ENCODE assay signal across 8 cellular contexts in the genomic region with DNA sequence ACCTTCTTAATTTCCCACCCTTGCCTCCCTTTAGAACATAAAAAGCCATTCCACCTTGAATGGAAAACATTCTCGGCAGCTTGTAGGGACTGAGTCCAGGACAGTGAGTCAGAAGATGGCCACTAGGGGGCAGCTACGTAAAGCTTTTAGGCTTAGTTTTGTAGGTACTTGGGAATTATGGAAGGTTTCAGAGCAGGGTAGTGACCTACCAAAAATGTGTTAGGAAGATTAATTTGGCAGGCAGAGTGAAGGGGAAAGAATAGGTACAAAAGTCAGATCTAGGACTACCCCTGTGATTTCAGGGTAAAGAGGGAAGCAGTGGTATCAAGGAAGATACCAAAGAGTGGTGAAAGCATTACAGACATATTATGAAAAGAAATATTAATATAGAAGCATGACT.
DNase-seq lines count a peak whose midpoint lies in the region; ATAC-seq, FAIRE-seq and TF ChIP-seq lines count a peak whose summit lies in the region.

No MANE protein-coding gene starts in this region.

- H3K27me3 Mint-ChIP-seq in brain, result peaks cover 2% of the 10 kb centered on the region

- no peaks in the 10 kb centered on the region for H4K20me1 ChIP-seq in OCI-LY3 (ENCODE audit: insufficient read depth, low read length)

- peak; percentile 95 for TF ChIP-seq CTCF in OCI-LY3 (IDR thresholded peaks at IDR 0.05; ENCODE audit: low read depth, low read length)
- peak; percentile 69 to 75 for TF ChIP-seq CTCF in brain (conservative IDR thresholded peaks at IDR 0.05)
- peak; percentile 82 for TF ChIP-seq CTCF in kidney (IDR thresholded peaks at IDR 0.05; ENCODE audit: borderline replicate concordance, extremely low read depth, insufficient read depth)

- H3K4me1 ChIP-seq in OCI-LY3 (ENCODE audit: low read length) (0 out of 2 replicates have a peak, but pooled peaks cover 3% of the 10 kb centered on the region), kidney (ENCODE audit: control insufficient read depth in 1 of 2, insufficient read depth in 1 of 2, low read depth in 1 of 2, low read length in 2 of 2) (no peaks in the 10 kb centered on the region)

- peak; percentile 68 for DNase-seq in ELF-1 (ENCODE audit: low read depth, low spot score)
- DNase-seq in kidney, result no peak
- peak; percentile 30 for DNase-seq in stimulated activated CD4-positive, alpha-beta T cell treated with anti-CD3 and anti-CD28 coated beads, Interleukin-4, amount 100 ng/mL, for 24 hours
- DNase-seq in cerebellum (ENCODE audit: low spot score), result no peak

- no peak overlapping the region for H3K4me3 Mint-ChIP-seq in brain

- H3K36me3 Mint-ChIP-seq in brain, result peaks cover 4% of the 10 kb centered on the region

- FAIRE-seq in kidney (lab: Jason Lieb, UNC), result no peak

- peak overlapping the region in 2 of 5 experiments; percentile 3 to 38 for H3K27ac Mint-ChIP-seq in brain

- peaks cover 21% of the 10 kb centered on the region for H3K4me1 Mint-ChIP-seq in brain

- intact Hi-C loops in kidney (cut with DNase I), result no loop called here

- H3K9me3 ChIP-seq in OCI-LY3 (ENCODE audit: insufficient read depth, low read length) (no peaks in the 10 kb centered on the region), kidney (ENCODE audit: control insufficient read depth in 1 of 2, low read length in 2 of 2) (no peaks in the 10 kb centered on the region)

- peaks cover 0 to 7% (median 4%) of the 10 kb centered on the region in 5 experiments for H3K9me3 Mint-ChIP-seq in brain

- peak overlapping the region; percentile 38 for H3K4me2 ChIP-seq in OCI-LY3 (ENCODE audit: low read length)

- H3K36me3 ChIP-seq in OCI-LY3 (replicated peaks; ENCODE audit: low read depth, low read length) (no peaks in the 10 kb centered on the region), kidney (ENCODE audit: control insufficient read depth in 1 of 2, insufficient read depth in 2 of 2, low read length in 2 of 2) (no peaks in the 10 kb centered on the region)

- H3K4me3 ChIP-seq in OCI-LY3 (ENCODE audit: low read length) (no peak overlapping the region), kidney (ENCODE audit: low read length in 2 of 2) (no peak overlapping the region)

- no peaks in the 10 kb centered on the region for H3K27me3 ChIP-seq in OCI-LY3 (ENCODE audit: low read depth, low read length)

- H2AFZ ChIP-seq in OCI-LY3 (ENCODE audit: low read depth, low read length), result peak overlapping the region; percentile 74

- no peaks in the 10 kb centered on the region for H3K79me2 ChIP-seq in OCI-LY3 (ENCODE audit: low read length)

- no peak overlapping the region for H3K27ac ChIP-seq in OCI-LY3 (ENCODE audit: low read length)
- H3K27ac ChIP-seq in kidney (ENCODE audit: low read depth in 2 of 2, low read length in 2 of 2), result no peak overlapping the region

- ATAC-seq in GM19468 (IDR thresholded peaks at IDR 0.05; ENCODE audit: extremely low read depth, unreplicated experiment), result peak; percentile 53
- peak; percentile 58 for ATAC-seq in HG03575 (IDR thresholded peaks at IDR 0.05; ENCODE audit: extremely low read depth, insufficient number of reproducible peaks, low FRiP score, unreplicated experiment)

- no peak overlapping the region for H3K9ac ChIP-seq in OCI-LY3 (ENCODE audit: low read length)
- H3K9ac ChIP-seq in kidney (ENCODE audit: low read length in 2 of 2), result no peak overlapping the region

Comparison
In these comparisons a context has a peak if more than half of its experiments do, and no peak if none do; other contexts are left out.
1. DNase-seq: peak in ELF-1 (single experiment) and stimulated activated CD4-positive, alpha-beta T cell treated with anti-CD3 and anti-CD28 coated beads, Interleukin-4, amount 100 ng/mL, for 24 hours (single experiment); none in kidney (single experiment) and cerebellum (single experiment).
2. Peak in every context shown above with its lines, with median percentiles within 50 percentile points of each other: CTCF ChIP-seq.